7 cellular contexts compared by ENCODE assay signal in the genomic region with DNA sequence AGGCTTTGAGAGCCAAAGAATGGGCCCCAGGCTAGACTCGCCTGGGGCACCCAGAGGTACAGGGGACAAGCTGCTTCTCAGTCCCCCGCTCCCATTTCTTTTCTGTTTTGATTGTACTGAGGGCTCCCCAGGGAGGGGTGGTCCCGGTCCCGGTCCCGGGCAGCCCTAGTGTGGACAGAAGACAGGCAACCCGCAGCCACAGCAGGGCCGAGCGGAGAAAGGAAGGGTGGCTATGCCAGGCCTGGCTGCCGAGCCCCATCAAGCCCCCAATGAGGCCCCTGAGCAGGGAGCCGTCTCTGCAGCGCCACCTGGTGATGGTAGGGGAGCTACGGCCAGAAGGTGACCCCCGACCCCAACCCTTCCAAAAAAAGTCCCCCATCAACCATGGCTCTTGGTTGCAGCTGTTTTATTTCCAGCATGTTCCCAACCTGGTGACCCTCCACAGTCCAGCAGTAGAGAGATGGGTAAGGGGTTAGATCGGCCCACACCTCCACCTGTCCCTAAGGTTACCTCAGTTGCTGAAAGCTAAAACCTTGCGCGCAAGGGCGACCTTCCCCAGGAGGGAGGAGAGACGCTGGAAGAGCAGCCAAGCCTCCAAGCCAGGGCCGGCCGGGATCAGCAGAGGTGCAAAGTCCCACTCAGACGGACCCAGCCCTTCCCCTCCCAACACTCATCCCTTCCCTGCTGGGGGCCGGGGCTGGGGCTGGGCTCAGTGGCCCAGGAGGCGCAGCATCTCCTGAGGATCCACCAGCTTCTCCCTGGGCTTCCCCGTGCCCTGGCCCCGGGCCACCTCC. TPM values are rescaled to one million over a fixed set of nuclear protein-coding genes. Genes with fewer than 3 reads are reported as not detected.
A peak's percentile ranks its signal among the peaks of the same experiment; 100 is the strongest.
DNase-seq lines count a peak whose midpoint lies in the region; ATAC-seq and TF ChIP-seq lines count a peak whose summit lies in the region.

No MANE protein-coding gene starts in this region.

- H3K9ac ChIP-seq in duodenal mucosa (ENCODE audit: low read depth in 1 of 2, low read length in 2 of 2) = no peak overlapping the region

- H3K27me3 ChIP-seq in duodenal mucosa (ENCODE audit: control insufficient read depth in 1 of 2, insufficient read depth in 2 of 2, low read length in 2 of 2) = peaks cover 24 to 41% of the 10 kb centered on the region in 2 donors

- H3K4me1 Mint-ChIP-seq in mesothelial cell of epicardium = peaks cover 9% of the 10 kb centered on the region

- H3K27ac ChIP-seq in duodenal mucosa (ENCODE audit: low read depth, low read length) = no peak overlapping the region

- peaks cover 55% of the 10 kb centered on the region for H3K27me3 Mint-ChIP-seq in mesothelial cell of epicardium (ENCODE audit: low read depth)

- peaks cover 10% of the 10 kb centered on the region for H3K36me3 Mint-ChIP-seq in mesothelial cell of epicardium

- H3K4me3 ChIP-seq in duodenal mucosa (ENCODE audit: low read depth in 1 of 2, low read length in 2 of 2) = peak overlapping the region; percentile 36 to 43

- H3K36me3 ChIP-seq in duodenal mucosa (ENCODE audit: control insufficient read depth in 1 of 2, insufficient read depth in 2 of 2, low read length in 2 of 2) = no peaks in the 10 kb centered on the region

- H3K9me3 ChIP-seq in duodenal mucosa (ENCODE audit: control insufficient read depth in 1 of 2, low read length in 2 of 2) = no peaks in the 10 kb centered on the region

- no peak overlapping the region for H3K27ac Mint-ChIP-seq in mesothelial cell of epicardium

- peak; percentile 79 for TF ChIP-seq CTCF in GM10266 (IDR thresholded peaks at IDR 0.05; ENCODE audit: control insufficient read depth, insufficient read depth, low read depth, missing control alignments)
- TF ChIP-seq CTCF in mesothelial cell of epicardium (IDR thresholded peaks at IDR 0.05; ENCODE audit: unreplicated experiment) = peak; percentile 62

- DNase-seq in GM10266 (ENCODE audit: extremely low spot score) (peak; percentile 88), NCI-H1105 treated with DMSO at 0.1 percent for 48 hours (lab: John Stamatoyannopoulos, UW) (peak; percentile 61), mesothelial cell of epicardium (ENCODE audit: low spot score in 2 of 2, unreplicated experiment in 2 of 2) (peak in 1 of 2 experiments; percentile 78)
- peak; percentile 56 for DNase-seq in activated CD4-positive, alpha-beta T cell treated with anti-CD3 and anti-CD28 coated beads, Interleukin-2, amount 50 U/mL, for 24 hours (ENCODE audit: low read depth in 1 of 2, low spot score in 1 of 2)
- DNase-seq in stimulated activated CD8-positive, alpha-beta memory T cell treated with anti-CD3 and anti-CD28 coated beads, Interleukin-4, amount 100 ng/mL, for 1 hour (ENCODE audit: low read depth in 2 of 2, low spot score in 1 of 2) = peak; percentile 17 to 48

- H3K9me3 Mint-ChIP-seq in mesothelial cell of epicardium = no peaks in the 10 kb centered on the region

- H3K4me3 Mint-ChIP-seq in mesothelial cell of epicardium = peak overlapping the region; percentile 34

- ATAC-seq in HG03378 (IDR thresholded peaks at IDR 0.05; ENCODE audit: unreplicated experiment) = no peak

- H3K4me1 ChIP-seq in duodenal mucosa (ENCODE audit: control insufficient read depth in 1 of 2, insufficient read depth in 2 of 2, low read length in 2 of 2) = peaks cover 9 to 26% of the 10 kb centered on the region in 2 donors

RNA-seq across cellular contexts. Expression of gene GRIN2C, which starts 2.6 kb away (rescaled TPM):
- total RNA-seq in mesothelial cell of epicardium = 0.16 to 0.29 TPM (median 0.18 TPM) in 3 replicates

RNA-seq across cellular contexts. Expression of gene FDXR, which starts 10.5 kb away (rescaled TPM):
- 20.4 to 23.0 TPM (median 22.5 TPM) in 3 replicates for total RNA-seq in mesothelial cell of epicardium

RNA-seq across cellular contexts. Expression of gene FADS6, which starts 31.1 kb away (rescaled TPM):
- total RNA-seq in mesothelial cell of epicardium = 0.14 to 0.85 TPM in 2 of 3 replicates, not detected in the other
